In the genomic region with DNA sequence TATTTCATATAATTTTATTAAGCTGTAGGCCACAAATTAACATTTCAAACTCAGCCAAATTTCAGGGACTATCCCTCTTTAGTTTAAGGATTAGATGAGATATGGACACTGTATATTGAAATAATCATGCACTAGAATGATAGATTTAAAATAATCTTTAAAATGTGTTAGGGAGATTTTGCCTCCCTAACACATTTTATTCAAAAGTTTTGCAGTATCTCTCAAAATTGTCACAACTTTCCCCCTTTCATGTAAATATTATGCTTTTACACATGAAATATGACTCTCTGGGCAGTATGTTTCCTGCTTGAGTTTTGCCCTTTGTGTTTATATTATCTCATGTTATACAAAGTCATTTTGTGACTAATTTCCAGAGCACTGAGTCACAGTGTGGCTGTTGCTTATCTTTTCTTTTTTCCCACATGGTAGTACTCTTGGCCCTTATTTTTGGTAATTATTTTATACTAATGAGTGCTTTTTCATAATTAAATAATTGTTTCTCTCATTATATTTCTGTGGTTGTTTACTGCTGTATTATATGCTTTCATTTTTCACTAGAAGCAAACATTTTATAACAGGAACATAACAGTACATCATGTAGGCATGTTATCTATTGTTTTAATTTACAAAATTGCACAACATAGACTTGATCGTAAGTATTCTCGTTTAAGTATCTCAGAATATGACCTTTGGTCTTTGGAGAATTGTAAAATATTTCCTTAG, we compare ENCODE assay signal across 8 cellular contexts. TPM values are rescaled to one million over a fixed set of nuclear protein-coding genes. Genes with fewer than 3 reads are reported as not detected.
A peak's percentile ranks its signal among the peaks of the same experiment; 100 is the strongest.
DNase-seq lines count a peak whose midpoint lies in the region; ATAC-seq and TF ChIP-seq lines count a peak whose summit lies in the region.

No MANE protein-coding gene starts in this region.

- peaks cover 4 to 11% (median 8%) of the 10 kb centered on the region in 7 donors for H3K9me3 Mint-ChIP-seq in CD14-positive monocyte
- H3K9me3 Mint-ChIP-seq in activated T-cell treated with anti-CD3 and anti-CD28 coated beads, Interleukin-2, amount 50 U/mL, for 24 hours: no peaks in the 10 kb centered on the region

- peak overlapping the region; percentile 46 for H3K27ac ChIP-seq in PC-9

- DNase-seq in PC-9 (no peak), fibroblast of pulmonary artery (ENCODE audit: low read depth) (peak; percentile 85), skeletal muscle cell (ENCODE audit: low read depth) (peak; percentile 45), CD14-positive monocyte (ENCODE audit: low spot score) (no peak), NCI-H1417 treated with DMSO at 0.1 percent for 48 hours (lab: John Stamatoyannopoulos, UW) (no peak)
- no peak for DNase-seq in activated T-cell treated with anti-CD3 and anti-CD28 coated beads, Interleukin-2, amount 50 U/mL, for 24 hours

- ATAC-seq in GM18867 (IDR thresholded peaks at IDR 0.05; ENCODE audit: unreplicated experiment): peak; percentile 53
- no peak for ATAC-seq in HG03571 (IDR thresholded peaks at IDR 0.05; ENCODE audit: unreplicated experiment)

- no peak overlapping the region for H3K4me3 Mint-ChIP-seq in CD14-positive monocyte
- no peak overlapping the region for H3K4me3 Mint-ChIP-seq in activated T-cell treated with anti-CD3 and anti-CD28 coated beads, Interleukin-2, amount 50 U/mL, for 24 hours

- POLR2A ChIA-PET in PC-9 (lab: Charles Lee; ENCODE audit: unreplicated experiment): no interaction called here

- H3K79me2 ChIP-seq in PC-9 (ENCODE audit: low read depth): no peaks in the 10 kb centered on the region

- H3K4me3 ChIP-seq in PC-9: no peak overlapping the region
- H3K4me3 ChIP-seq in fibroblast of pulmonary artery (replicated peaks; ENCODE audit: low read depth, low read length): peak overlapping the region; percentile 72
- H3K4me3 ChIP-seq in skeletal muscle cell (ENCODE audit: low read depth, low read length): peak overlapping the region; percentile 71

- H2AFZ ChIP-seq in PC-9: no peak overlapping the region

- no peaks in the 10 kb centered on the region for H3K36me3 Mint-ChIP-seq in CD14-positive monocyte
- H3K36me3 Mint-ChIP-seq in activated T-cell treated with anti-CD3 and anti-CD28 coated beads, Interleukin-2, amount 50 U/mL, for 24 hours (ENCODE audit: low read depth): no peaks in the 10 kb centered on the region

- peak overlapping the region in 1 of 7 donors; percentile 50 for H3K27ac Mint-ChIP-seq in CD14-positive monocyte
- no peak overlapping the region for H3K27ac Mint-ChIP-seq in activated T-cell treated with anti-CD3 and anti-CD28 coated beads, Interleukin-2, amount 50 U/mL, for 24 hours

- H3K4me1 ChIP-seq in PC-9 (replicated peaks; ENCODE audit: insufficient read depth): peaks cover 9% of the 10 kb centered on the region

- intact Hi-C loops in PC-9 (cut with micrococcal nuclease; ENCODE audit: unreplicated experiment) (no loop called here), CD14-positive monocyte (cut with micrococcal nuclease) (no loop called here)

- H3K27me3 Mint-ChIP-seq in CD14-positive monocyte (ENCODE audit: low read depth in 3 of 3): peaks cover 0 to 3% (median 0%) of the 10 kb centered on the region in 3 donors
- peaks cover 18% of the 10 kb centered on the region for H3K27me3 Mint-ChIP-seq in activated T-cell treated with anti-CD3 and anti-CD28 coated beads, Interleukin-2, amount 50 U/mL, for 24 hours

- H3K4me2 ChIP-seq in PC-9: no peak overlapping the region

- H3K27me3 ChIP-seq in PC-9 (ENCODE audit: insufficient read depth, low read depth): no peaks in the 10 kb centered on the region

- TF ChIP-seq CTCF in PC-9 (conservative IDR thresholded peaks at IDR 0.05) (no peak), fibroblast of pulmonary artery (IDR thresholded peaks at IDR 0.05; ENCODE audit: low read length, missing control alignments) (no peak), CD14-positive monocyte (IDR thresholded peaks at IDR 0.05) (no peak)

- H3K36me3 ChIP-seq in PC-9 (ENCODE audit: low read depth): no peaks in the 10 kb centered on the region

- no peaks in the 10 kb centered on the region for H3K9me2 ChIP-seq in PC-9 (ENCODE audit: insufficient read depth)

- no peaks in the 10 kb centered on the region for H3F3A ChIP-seq in PC-9 (ENCODE audit: insufficient read depth, low read depth)

- TSS peak; percentile 42 for BruUV-seq in PC-9 (replicated peaks; lab: Mats Ljungman, UMichigan)

- H4K20me1 ChIP-seq in PC-9 (ENCODE audit: insufficient read depth): no peaks in the 10 kb centered on the region

- CTCF ChIA-PET in PC-9 (lab: Charles Lee): no interaction called here

- H3K9me3 ChIP-seq in PC-9 (ENCODE audit: insufficient read depth, low read depth): no peaks in the 10 kb centered on the region; the same call in 1 of the 2 replicates

- H3K4me1 Mint-ChIP-seq in CD14-positive monocyte: peaks cover 13% of the 10 kb centered on the region
- peaks cover 10% of the 10 kb centered on the region for H3K4me1 Mint-ChIP-seq in activated T-cell treated with anti-CD3 and anti-CD28 coated beads, Interleukin-2, amount 50 U/mL, for 24 hours (ENCODE audit: low read depth)

RNA-seq across cellular contexts. Expression of gene TFPI, which starts 1.1 kb away (rescaled TPM):
- 35.5 and 65.7 TPM in 2 replicates for total RNA-seq in PC-9 (2021)
- polyA plus RNA-seq in CD14-positive monocyte: under 1 TPM in 1 of 2 donors, not detected in 1; 0.46 TPM

Comparison
In these comparisons a context has a peak if more than half of its experiments do, and no peak if none do; other contexts are left out.
1. DNase-seq: peak in fibroblast of pulmonary artery (single experiment) and skeletal muscle cell (single experiment); none in PC-9 (0 of 2), CD14-positive monocyte (single experiment), activated T-cell treated with anti-CD3 and anti-CD28 coated beads, Interleukin-2, amount 50 U/mL, for 24 hours (single experiment) and NCI-H1417 treated with DMSO at 0.1 percent for 48 hours (single experiment).